In the genomic region with DNA sequence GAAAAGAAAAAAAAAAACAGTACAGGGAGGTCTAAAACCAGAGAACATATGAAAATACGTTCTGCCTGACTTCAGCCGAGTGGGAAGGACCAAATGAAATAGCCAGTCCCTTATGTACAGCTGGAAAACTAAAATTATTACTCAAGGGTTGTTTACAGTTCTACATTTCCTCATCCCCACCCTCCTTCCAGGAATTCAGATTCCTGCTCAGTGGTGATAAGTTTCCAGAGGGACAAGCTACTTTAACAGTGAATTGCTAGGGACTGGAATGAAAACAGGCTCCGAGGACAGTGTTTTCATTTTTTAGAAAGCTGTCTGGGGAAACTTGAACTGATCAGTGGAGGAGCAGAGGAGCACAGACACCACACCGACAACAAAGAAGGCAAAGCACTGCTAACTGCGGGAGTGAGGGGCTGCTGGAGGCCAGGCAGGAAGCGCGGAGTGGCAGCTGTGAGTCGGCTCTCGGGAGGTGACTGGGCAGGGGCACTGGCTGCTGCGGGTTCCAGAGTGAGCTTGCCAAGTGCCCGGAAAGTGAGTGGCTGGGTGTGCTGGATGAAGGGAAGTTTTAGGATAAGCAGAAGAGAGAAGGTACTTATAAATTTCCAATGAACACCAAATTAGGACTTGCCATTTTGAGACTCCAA, we compare ENCODE assay signal across 10 cellular contexts.
DNase-seq lines count a peak whose midpoint lies in the region; FAIRE-seq and TF ChIP-seq lines count a peak whose summit lies in the region.
"Had no signal": no experiment of that assay in that cellular context is flagged by ENCODE, and none has a peak within 500 bp of the region (broad histone marks: within the 10 kb centered on the region; RNA-seq: fewer than 3 reads in every experiment).

No MANE protein-coding gene starts in this region.

- H3K36me3 ChIP-seq in Peyer's patch (peaks cover 0 to 32% (median 0%) of the 10 kb centered on the region in 3 donors), endothelial cell of umbilical vein (ENCODE audit: control insufficient read depth in 2 of 2, extremely low read depth in 1 of 2, insufficient read depth in 2 of 2, low read length in 2 of 2) (peaks cover 0 to 4% of the 10 kb centered on the region in 2 experiments), mesenchymal stem cell (ENCODE audit: control insufficient read depth in 1 of 2, insufficient read depth in 2 of 2, low read depth in 1 of 2, low read length in 2 of 2) (peaks cover 24 to 52% of the 10 kb centered on the region in 2 experiments), stomach smooth muscle (ENCODE audit: control insufficient read depth in 2 of 2, insufficient read depth in 2 of 2, low read length in 2 of 2) (peaks cover 50 to 58% of the 10 kb centered on the region in 2 donors)

- no peak overlapping the region for H3K23ac ChIP-seq in mesenchymal stem cell (ENCODE audit: low read length in 2 of 2)

- H4K8ac ChIP-seq in mesenchymal stem cell (ENCODE audit: low read length), result no peak overlapping the region

- no peaks in the 10 kb centered on the region for H3K9me1 ChIP-seq in endothelial cell of umbilical vein (replicated peaks; ENCODE audit: control insufficient read depth, extremely low read depth, insufficient read depth, low read length)

- H3K4me1 ChIP-seq in Peyer's patch (no peaks in the 10 kb centered on the region), endothelial cell of umbilical vein (ENCODE audit: control insufficient read depth, extremely low read depth, insufficient read depth, low read length) (peaks cover 14% of the 10 kb centered on the region), mesenchymal stem cell (ENCODE audit: control insufficient read depth, insufficient read depth, low read depth, low read length) (no peaks in the 10 kb centered on the region), stomach smooth muscle (ENCODE audit: control insufficient read depth, insufficient read depth, low read length) (peaks cover 5% of the 10 kb centered on the region)

- H2BK5ac ChIP-seq in mesenchymal stem cell (ENCODE audit: low read depth, low read length, poor library complexity, severe bottlenecking), result no peak overlapping the region

- POLR2A ChIA-PET in endothelial cell of umbilical vein (lab: Charles Lee), result interaction anchor here (0.6 to 0.7 kb wide), 2 partner anchors 61 to 371 kb away, joined by 5 to 6 read pairs; no protein-coding TSS in a partner anchor

- FAIRE-seq in endothelial cell of umbilical vein (lab: Jason Lieb, UNC), result no peak

- CTCF ChIA-PET in endothelial cell of umbilical vein (lab: Charles Lee), result interaction anchor here (1.1 to 1.2 kb wide), 2 partner anchors 209 to 364 kb away, joined by 4 to 11 read pairs; no protein-coding TSS in a partner anchor

- TSS peak; percentile 70 for BruUV-seq in endothelial cell of umbilical vein (replicated peaks; lab: Mats Ljungman, UMichigan)

- no peak overlapping the region for H2BK12ac ChIP-seq in mesenchymal stem cell (ENCODE audit: low read length in 2 of 2)

- H3K4ac ChIP-seq in mesenchymal stem cell (ENCODE audit: low read depth in 1 of 2, low read length in 2 of 2), result peak overlapping the region in 1 of 2 experiments; percentile 11

- no peak overlapping the region for H3K14ac ChIP-seq in mesenchymal stem cell (ENCODE audit: low read length in 2 of 2)

- H3K27ac ChIP-seq in Peyer's patch (peak overlapping the region; percentile 11 to 79 (median 38)), endothelial cell of umbilical vein (ENCODE audit: insufficient read depth, low read depth, low read length) (peak overlapping the region; percentile 73), mesenchymal stem cell (ENCODE audit: low read length, poor library complexity, severe bottlenecking) (no peak overlapping the region), stomach smooth muscle (ENCODE audit: low read length) (peak overlapping the region; percentile 65)

- peak overlapping the region in 2 of 4 donors; percentile 3 to 37 for H3K4me3 ChIP-seq in Peyer's patch
- H3K4me3 ChIP-seq in endothelial cell of umbilical vein (replicated peaks in 1 of 3; ENCODE audit: insufficient read depth in 1 of 3, low read depth in 1 of 3, low read length in 3 of 3), result peak overlapping the region; percentile 13 to 65 (median 22)
- H3K4me3 ChIP-seq in mesenchymal stem cell (ENCODE audit: insufficient read depth in 1 of 2, low read depth in 1 of 2, low read length in 2 of 2), result peak overlapping the region in 1 of 2 experiments; percentile 69
- peak overlapping the region in 1 of 2 donors; percentile 57 for H3K4me3 ChIP-seq in stomach smooth muscle (ENCODE audit: low read length in 2 of 2)

- no peaks in the 10 kb centered on the region for H3K9me3 ChIP-seq in Peyer's patch
- H3K9me3 ChIP-seq in endothelial cell of umbilical vein (replicated peaks; ENCODE audit: control insufficient read depth, insufficient read depth, low read length), result no peaks in the 10 kb centered on the region
- no peaks in the 10 kb centered on the region for H3K9me3 ChIP-seq in mesenchymal stem cell (ENCODE audit: control insufficient read depth, low read length)
- H3K9me3 ChIP-seq in stomach smooth muscle (ENCODE audit: control insufficient read depth in 2 of 2, low read length in 2 of 2), result no peaks in the 10 kb centered on the region

- H3K27me3 ChIP-seq in Peyer's patch (no peaks in the 10 kb centered on the region), endothelial cell of umbilical vein (ENCODE audit: control insufficient read depth in 2 of 2, insufficient read depth in 2 of 2, low read length in 2 of 2) (no peaks in the 10 kb centered on the region), mesenchymal stem cell (ENCODE audit: control insufficient read depth in 1 of 2, insufficient read depth in 1 of 2, low read length in 2 of 2) (no peaks in the 10 kb centered on the region), stomach smooth muscle (ENCODE audit: control insufficient read depth in 1 of 2, insufficient read depth in 2 of 2, low read length in 2 of 2) (no peaks in the 10 kb centered on the region)

- dilution Hi-C loops in endothelial cell of umbilical vein (cut with MboI; ENCODE audit: extremely low pct_ligation_motif_present, low sequenced_read_pairs), result no loop called here

- H3K18ac ChIP-seq in mesenchymal stem cell (ENCODE audit: low read depth in 1 of 2, low read length in 2 of 2), result peak overlapping the region; percentile 61 to 65

- peak overlapping the region; percentile 99 for H2AFZ ChIP-seq in endothelial cell of umbilical vein (ENCODE audit: low read depth, low read length)
- H2AFZ ChIP-seq in mesenchymal stem cell (ENCODE audit: low read depth, low read length), result peak overlapping the region; percentile 46

- 78% methylated on average over 9 of the region's 11 CpGs for WGBS in mesenchymal stem cell

- H2AK5ac ChIP-seq in mesenchymal stem cell (ENCODE audit: low read length, severe bottlenecking), result no peak overlapping the region

- no peak overlapping the region for H2BK15ac ChIP-seq in mesenchymal stem cell (ENCODE audit: low read depth, poor library complexity, severe bottlenecking)

- no peaks in the 10 kb centered on the region for H3K79me1 ChIP-seq in mesenchymal stem cell (replicated peaks; ENCODE audit: low read length, poor library complexity, severe bottlenecking)

- H3K4me2 ChIP-seq in endothelial cell of umbilical vein (ENCODE audit: insufficient read depth, low read length) (peak overlapping the region; percentile 81), mesenchymal stem cell (ENCODE audit: low read length, poor library complexity, severe bottlenecking) (no peak overlapping the region)

- no peaks in the 10 kb centered on the region for H4K20me1 ChIP-seq in endothelial cell of umbilical vein (replicated peaks; ENCODE audit: control insufficient read depth, extremely low read depth, insufficient read depth, low read length)

- DNase-seq in Peyer's patch (no peak), endothelial cell of umbilical vein (ENCODE audit: low read depth, low spot score) (peak; percentile 92), mesenchymal stem cell (peak; percentile 53), cortex of kidney (lab: John Stamatoyannopoulos, UW) (no peak), KG1 (lab: John Stamatoyannopoulos, UW) (no peak), HCEC 1CT (no peak)
- DNase-seq in activated CD4-positive, alpha-beta T cell treated with anti-CD3 and anti-CD28 coated beads for 1 hour, result no peak
- DNase-seq: amygdala, NCI-H446 treated with DMSO at 0.1 percent for 48 hours had no signal

- intact Hi-C loops in endothelial cell of umbilical vein (cut with micrococcal nuclease), result loop anchor here (5.0 kb wide), 1 partner anchor 143 kb away; no protein-coding TSS in a partner anchor

- TF ChIP-seq POLR2A in Peyer's patch (IDR thresholded peaks at IDR 0.05) (no peak), endothelial cell of umbilical vein (IDR thresholded peaks at IDR 0.05; ENCODE audit: low read depth, low read length) (no peak)

- peak overlapping the region; percentile 93 for H4K91ac ChIP-seq in mesenchymal stem cell (ENCODE audit: low read length)

- H2BK120ac ChIP-seq in mesenchymal stem cell (ENCODE audit: low read depth, low read length), result no peak overlapping the region

- no peaks in the 10 kb centered on the region for H3K79me2 ChIP-seq in endothelial cell of umbilical vein (ENCODE audit: control insufficient read depth, insufficient read depth, low read length)

- TF ChIP-seq CTCF in Peyer's patch (IDR thresholded peaks at IDR 0.05) (no peak), endothelial cell of umbilical vein (IDR thresholded peaks at IDR 0.05; ENCODE audit: extremely low read depth in 1 of 2, insufficient read depth in 1 of 2, low read depth in 1 of 2, low read length in 2 of 2) (no peak)

- H3K9ac ChIP-seq in endothelial cell of umbilical vein (replicated peaks; ENCODE audit: extremely low read depth, insufficient read depth, low read length) (peak overlapping the region; percentile 71), mesenchymal stem cell (ENCODE audit: low read length) (peak overlapping the region; percentile 83), stomach smooth muscle (ENCODE audit: low read length in 2 of 2) (no peak overlapping the region)

TF ChIP-seq in endothelial cell of umbilical vein, 7 proteins besides CTCF, POLR2A, EP300 and RAD21:
- peak; percentile 4 for TF ChIP-seq FOS (IDR thresholded peaks at IDR 0.05; ENCODE audit: borderline replicate concordance, insufficient read depth, low read length)
- peak; percentile 25 for TF ChIP-seq GATA2 (IDR thresholded peaks at IDR 0.05; ENCODE audit: insufficient read depth, insufficient read length, low read depth, low read length)
- TF ChIP-seq, protein P1, sequence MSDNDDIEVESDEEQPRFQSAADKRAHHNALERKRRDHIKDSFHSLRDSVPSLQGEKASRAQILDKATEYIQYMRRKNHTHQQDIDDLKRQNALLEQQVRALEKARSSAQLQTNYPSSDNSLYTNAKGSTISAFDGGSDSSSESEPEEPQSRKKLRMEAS (IDR thresholded peaks at IDR 0.05; ENCODE audit: insufficient read depth, insufficient read length), result no peak

Comparison
In these comparisons a context has a peak if more than half of its experiments do, and no peak if none do; other contexts are left out.
1. DNase-seq: peak in endothelial cell of umbilical vein (single experiment) and mesenchymal stem cell (single experiment); none in Peyer's patch (0 of 3), cortex of kidney (single experiment), activated CD4-positive, alpha-beta T cell treated with anti-CD3 and anti-CD28 coated beads for 1 hour (single experiment), KG1 (single experiment) and HCEC 1CT (single experiment).
2. H3K9ac ChIP-seq: peak in endothelial cell of umbilical vein (single experiment) and mesenchymal stem cell (single experiment); none in stomach smooth muscle (0 of 2).